ENCODE assay signal across 8 cellular contexts in genomic region chr15:43329960-43330779, GRCh38. TPM values are rescaled to one million over a fixed set of nuclear protein-coding genes. Genes with fewer than 3 reads are reported as not detected.
DNase-seq lines count a peak whose midpoint lies in the region; ATAC-seq and TF ChIP-seq lines count a peak whose summit lies in the region.

A gene with protein sequence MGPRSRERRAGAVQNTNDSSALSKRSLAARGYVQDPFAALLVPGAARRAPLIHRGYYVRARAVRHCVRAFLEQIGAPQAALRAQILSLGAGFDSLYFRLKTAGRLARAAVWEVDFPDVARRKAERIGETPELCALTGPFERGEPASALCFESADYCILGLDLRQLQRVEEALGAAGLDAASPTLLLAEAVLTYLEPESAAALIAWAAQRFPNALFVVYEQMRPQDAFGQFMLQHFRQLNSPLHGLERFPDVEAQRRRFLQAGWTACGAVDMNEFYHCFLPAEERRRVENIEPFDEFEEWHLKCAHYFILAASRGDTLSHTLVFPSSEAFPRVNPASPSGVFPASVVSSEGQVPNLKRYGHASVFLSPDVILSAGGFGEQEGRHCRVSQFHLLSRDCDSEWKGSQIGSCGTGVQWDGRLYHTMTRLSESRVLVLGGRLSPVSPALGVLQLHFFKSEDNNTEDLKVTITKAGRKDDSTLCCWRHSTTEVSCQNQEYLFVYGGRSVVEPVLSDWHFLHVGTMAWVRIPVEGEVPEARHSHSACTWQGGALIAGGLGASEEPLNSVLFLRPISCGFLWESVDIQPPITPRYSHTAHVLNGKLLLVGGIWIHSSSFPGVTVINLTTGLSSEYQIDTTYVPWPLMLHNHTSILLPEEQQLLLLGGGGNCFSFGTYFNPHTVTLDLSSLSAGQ (minus strand): TSS chr15:43330573. CDS start chr15:43330489, 84 bp downstream.

- peaks cover 29% of the 10 kb centered on the region for H3F3A ChIP-seq in neural progenitor cell (ENCODE audit: low read depth)

- H3K9ac ChIP-seq in HCT116 (ENCODE audit: low read length) (peak within 1 kb of the TSS; percentile 67), neural progenitor cell (peak within 1 kb of the TSS; percentile 70), stomach smooth muscle (ENCODE audit: low read length in 2 of 2) (peak within 1 kb of the TSS; percentile 90 to 93)

- in situ Hi-C loops in G401 (cut with HindIII; ENCODE audit: low sequenced_read_pairs), result no loop called here
- in situ Hi-C loops in SK-MEL-5 (cut with HindIII; ENCODE audit: low pct_unique_long_range_greater_than_20kb, low sequenced_read_pairs), result no loop called here

- no peak for TF ChIP-seq CTCF in HCT116 (IDR thresholded peaks at IDR 0.05 in 2 of 3, conservative IDR thresholded peaks at IDR 0.05 in 1 of 3; ENCODE audit: borderline replicate concordance in 1 of 3, insufficient read depth in 1 of 3, low read depth in 2 of 3, low read length in 2 of 3)
- TF ChIP-seq CTCF in foreskin keratinocyte (conservative IDR thresholded peaks at IDR 0.05), result peak; percentile 16
- TF ChIP-seq CTCF in neural progenitor cell (IDR thresholded peaks at IDR 0.05), result no peak

- peaks cover 13% of the 10 kb centered on the region for H3K36me3 Mint-ChIP-seq in neural progenitor cell

- RAD21 ChIA-PET in HCT116 (lab: Charles Lee; ENCODE audit: low non-redundant PET in 1 of 2, low total read pairs in 2 of 2, uncharacterized antibody in 2 of 2, unreplicated experiment in 2 of 2), result no interaction called here

- peaks cover 3% of the 10 kb centered on the region for H3K27me3 Mint-ChIP-seq in neural progenitor cell (ENCODE audit: insufficient read depth, low read depth)

- H3K79me2 ChIP-seq in HCT116 (ENCODE audit: insufficient read depth, low read length), result peaks cover 10% of the 10 kb centered on the region; the same call in 1 of the 2 replicates
- peaks cover 33% of the 10 kb centered on the region for H3K79me2 ChIP-seq in neural progenitor cell (ENCODE audit: low read depth)

- H3K36me3 ChIP-seq in HCT116 (ENCODE audit: control insufficient read depth in 1 of 2, insufficient read depth in 2 of 2, low read length in 2 of 2), result no peaks in the 10 kb centered on the region
- no peaks in the 10 kb centered on the region for H3K36me3 ChIP-seq in neural progenitor cell
- peaks cover 0 to 2% of the 10 kb centered on the region in 2 donors for H3K36me3 ChIP-seq in stomach smooth muscle (ENCODE audit: control insufficient read depth in 2 of 2, insufficient read depth in 2 of 2, low read length in 2 of 2)

- H3K4me1 ChIP-seq in HCT116 (ENCODE audit: control insufficient read depth in 1 of 2, insufficient read depth in 2 of 2, low read length in 2 of 2) (peaks cover 4 to 14% of the 10 kb centered on the region in 2 experiments; a peak in 3 of 4 replicates), foreskin keratinocyte (no peaks in the 10 kb centered on the region), neural progenitor cell (peaks cover 29% of the 10 kb centered on the region), stomach smooth muscle (ENCODE audit: control insufficient read depth, insufficient read depth, low read length) (peaks cover 23% of the 10 kb centered on the region)

- H3K4me3 ChIP-seq in HCT116 (replicated peaks in 1 of 2; ENCODE audit: low read depth in 1 of 2, low read length in 2 of 2) (peak within 1 kb of the TSS; percentile 64 to 70), neural progenitor cell (peak within 1 kb of the TSS; percentile 78), stomach smooth muscle (ENCODE audit: low read length in 2 of 2) (peak within 1 kb of the TSS; percentile 94 to 98)

- H3K9me3 ChIP-seq in HCT116 (ENCODE audit: control insufficient read depth in 1 of 2, insufficient read depth in 1 of 2, low read depth in 1 of 2, low read length in 2 of 2) (no peaks in the 10 kb centered on the region), neural progenitor cell (ENCODE audit: low read depth) (no peaks in the 10 kb centered on the region), stomach smooth muscle (ENCODE audit: control insufficient read depth in 2 of 2, low read length in 2 of 2) (no peaks in the 10 kb centered on the region)

- POLR2A ChIA-PET in HCT116 (lab: Charles Lee), result no interaction called here

- intact Hi-C loops in HCT116 (cut with micrococcal nuclease), result no loop called here

- H3K27ac ChIP-seq in HCT116 (ENCODE audit: low read depth, low read length) (peak within 1 kb of the TSS; percentile 65), foreskin keratinocyte (peak within 1 kb of the TSS; percentile 74), neural progenitor cell (peak within 1 kb of the TSS; percentile 89), stomach smooth muscle (ENCODE audit: low read length) (peak within 1 kb of the TSS; percentile 92)

- peak; percentile 76 for TF ChIP-seq POLR2A in HCT116 (IDR thresholded peaks at IDR 0.05; ENCODE audit: borderline replicate concordance, extremely low read depth, insufficient read depth, insufficient read length)

- DNase-seq in G401 (ENCODE audit: low spot score), result peak; percentile 97
- DNase-seq in HCT116 (ENCODE audit: low read depth, low spot score), result peak; percentile 81
- peak; percentile 89 for DNase-seq in MV-4-11 (lab: John Stamatoyannopoulos, UW)
- DNase-seq in SK-MEL-5 (ENCODE audit: low read depth, low spot score), result peak; percentile 95
- DNase-seq in activated naive CD4-positive, alpha-beta T cell (lab: John Stamatoyannopoulos, UW), result peak; percentile 75 to 91 (median 84)
- peak; percentile 89 to 92 for DNase-seq in foreskin keratinocyte
- DNase-seq in neural progenitor cell (ENCODE audit: low spot score), result peak; percentile 96

- peak within 1 kb of the TSS; percentile 95 for H3K27ac Mint-ChIP-seq in neural progenitor cell

- ATAC-seq in HCT116 (peak; percentile 93), foreskin keratinocyte (peak; percentile 88)

- peak within 1 kb of the TSS; percentile 94 for H3K4me3 Mint-ChIP-seq in neural progenitor cell

- TSS peak; percentile 65 for BruUV-seq in HCT116 (replicated peaks; lab: Mats Ljungman, UMichigan)

- H3K4me1 Mint-ChIP-seq in neural progenitor cell, result peaks cover 35% of the 10 kb centered on the region

- H3K9me3 Mint-ChIP-seq in neural progenitor cell, result no peaks in the 10 kb centered on the region

- H3K9me2 ChIP-seq in HCT116 (ENCODE audit: insufficient read depth), result no peaks in the 10 kb centered on the region

- H2AFZ ChIP-seq in HCT116 (ENCODE audit: low read depth, low read length, poor library complexity, severe bottlenecking) (no peak within 1 kb of the TSS), neural progenitor cell (replicated peaks) (peak within 1 kb of the TSS; percentile 82)

- H4K20me1 ChIP-seq in HCT116 (ENCODE audit: insufficient read depth) (no peaks in the 10 kb centered on the region), neural progenitor cell (ENCODE audit: low read depth) (peaks cover 27% of the 10 kb centered on the region)

- CTCF ChIA-PET in HCT116 (lab: Charles Lee), result no interaction called here

- H3K4me2 ChIP-seq in HCT116 (ENCODE audit: low read length) (peak within 1 kb of the TSS; percentile 61), neural progenitor cell (peak within 1 kb of the TSS; percentile 80)

- no peak for TF ChIP-seq RAD21 in HCT116 (IDR thresholded peaks at IDR 0.05; ENCODE audit: low read depth)

- H3K27me3 ChIP-seq in HCT116 (ENCODE audit: insufficient read depth, low read length), result no peaks in the 10 kb centered on the region
- H3K27me3 ChIP-seq in foreskin keratinocyte, result no peaks in the 10 kb centered on the region
- peaks cover 5% of the 10 kb centered on the region for H3K27me3 ChIP-seq in neural progenitor cell
- H3K27me3 ChIP-seq in stomach smooth muscle (ENCODE audit: control insufficient read depth in 1 of 2, insufficient read depth in 2 of 2, low read length in 2 of 2), result no peaks in the 10 kb centered on the region

TF ChIP-seq in HCT116, 20 proteins besides CTCF, POLR2A, EP300 and RAD21:
- TF ChIP-seq YY1 (IDR thresholded peaks at IDR 0.05; ENCODE audit: extremely low read depth, insufficient replicate concordance, low read depth, low read length) (no peak), SP1 (IDR thresholded peaks at IDR 0.05; ENCODE audit: low read depth) (0 out of 2 replicates have a peak, but pooled peaks have one; percentile 25), ZFX (IDR thresholded peaks at IDR 0.05) (peak; percentile 61; the same call in 1 of the 2 replicates), POLR2AphosphoS5 (IDR thresholded peaks at IDR 0.05; ENCODE audit: low read depth, low read length) (peak; percentile 70), EGR1 (IDR thresholded peaks at IDR 0.05; ENCODE audit: low read depth) (no peak), ELF1 (IDR thresholded peaks at IDR 0.05; ENCODE audit: borderline replicate concordance, low read depth) (peak; percentile 66)
- TF ChIP-seq, protein P1, sequence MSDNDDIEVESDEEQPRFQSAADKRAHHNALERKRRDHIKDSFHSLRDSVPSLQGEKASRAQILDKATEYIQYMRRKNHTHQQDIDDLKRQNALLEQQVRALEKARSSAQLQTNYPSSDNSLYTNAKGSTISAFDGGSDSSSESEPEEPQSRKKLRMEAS (IDR thresholded peaks at IDR 0.05), result peak; percentile 75

RNA-seq across cellular contexts. Expression of the gene that starts here (rescaled TPM):
- not detected in 2 replicates for total RNA-seq in G401 (2014; rRNA removed; shearing (Covaris generic))
- 4.7 TPM for total RNA-seq in HCT116 (2021; ENCODE audit: unreplicated experiment)
- polyA plus RNA-seq in HCT116 (2012), result 2.3 and 3.7 TPM in 2 replicates
- total RNA-seq in SK-MEL-5 (2014; rRNA removed; shearing (Covaris generic)), result 16.0 and 16.3 TPM in 2 replicates
- 10.1 and 10.7 TPM in 2 replicates for polyA plus RNA-seq in SK-MEL-5 (2015; cell fraction: cytosol; rRNA removed)
- 10.2 and 15.8 TPM in 2 replicates for polyA plus RNA-seq in SK-MEL-5 (2015; cell fraction: nucleus; rRNA removed)
- total RNA-seq in foreskin keratinocyte, result 10.3 and 11.1 TPM in 2 replicates
- polyA plus RNA-seq in foreskin keratinocyte, result 5.8 and 7.6 TPM in 2 replicates
- total RNA-seq in neural progenitor cell (ENCODE audit: low replicate concordance), result 14.2 and 14.6 TPM in 2 replicates

Comparison
In these comparisons a context has a peak if more than half of its experiments do, and no peak if none do; other contexts are left out.
1. Peak in every context shown above with its lines: DNase-seq, ATAC-seq, H3K4me3 ChIP-seq and H3K27ac ChIP-seq.
2. Peak in DNase-seq in G401; RNA of the gene not detected or under 1 TPM.